Comparison of ENCODE assay signal across 25 cellular contexts in the genomic region with DNA sequence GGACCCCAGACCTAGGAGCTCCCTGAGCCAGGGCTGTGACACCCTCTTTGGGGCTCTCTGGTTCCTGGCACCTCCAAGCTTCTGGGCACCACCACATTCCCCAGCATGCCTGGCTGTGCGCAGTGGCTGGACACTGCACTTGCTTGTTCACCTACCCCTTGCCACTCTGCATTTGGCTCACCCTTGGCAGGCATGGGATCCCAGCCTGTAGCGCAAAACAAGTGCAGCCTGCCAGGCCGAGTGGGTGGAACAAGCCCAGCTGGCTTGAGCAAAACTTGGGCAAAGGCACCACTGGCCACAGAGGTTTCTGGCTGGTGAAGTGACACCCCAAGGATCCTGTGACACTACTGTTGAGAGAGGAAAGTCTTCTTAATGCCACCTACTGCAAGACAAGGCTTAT.
"Had no signal": no experiment of that assay in that cellular context is flagged by ENCODE, and none has a peak within 500 bp of the region (broad histone marks: within the 10 kb centered on the region; RNA-seq: fewer than 3 reads in every experiment).

No MANE protein-coding gene starts in this region.

- H3K4me3 ChIP-seq: ovary, psoas muscle, sigmoid colon, stomach, thoracic aorta, thyroid gland, tibial nerve, upper lobe of left lung, vagina had no signal

- FAIRE-seq: small intestine, urothelium cell line had no signal

- H3K4me1 ChIP-seq: parathyroid adenoma, psoas muscle, sigmoid colon, thyroid gland, tibial nerve, upper lobe of left lung, vagina had no signal

- H3K27ac ChIP-seq: ovary, parathyroid adenoma, psoas muscle, sigmoid colon, stomach, thoracic aorta, thyroid gland, tibial nerve, upper lobe of left lung, vagina had no signal

- ATAC-seq: naive thymus-derived CD8-positive, alpha-beta T cell; natural killer cell treated with Interleukin-12 subunit alpha and Interleukin-12 subunit beta and Interleukin-15 and Interleukin-18, amount 100 ng/mL, for 72 hours; psoas muscle; stimulated activated effector memory CD8-positive, alpha-beta T cell treated with anti-CD3 and anti-CD28 coated beads, Interleukin-12 subunit alpha, Interleukin-12 subunit beta, amount 100 ng/mL, for 72 hours; stimulated activated naive B cell treated with anti-CD40 and anti-IgM and Interleukin-4, amounts not matched to agents 10 μg/mL and 1 μg/mL and 100 μg/mL, for 72 hours had no signal

- H2AFZ ChIP-seq: parathyroid adenoma had no signal

- H3K27me3 ChIP-seq: ovary, sigmoid colon, stomach, thyroid gland, tibial nerve, upper lobe of left lung, vagina had no signal

- DNase-seq: naive thymus-derived CD8-positive, alpha-beta T cell; nephron progenitor cell; occipital lobe; ovary; right cardiac atrium; sigmoid colon; small intestine; stimulated activated CD4-positive, alpha-beta T cell treated with anti-CD3 and anti-CD28 coated beads, Interleukin-15, amount 100 ng/mL, for 24 hours; stimulated activated CD4-positive, alpha-beta T cell treated with anti-CD3 and anti-CD28 coated beads, Interleukin-2, amount 100 ng/mL, for 24 hours; stimulated activated CD4-positive, alpha-beta T cell treated with anti-CD3 and anti-CD28 coated beads, Interleukin-2, amount 100 ng/mL, for 48 hours; stimulated activated CD4-positive, alpha-beta T cell treated with anti-CD3 and anti-CD28 coated beads, Interleukin-4, amount 100 ng/mL, for 24 hours; stimulated activated naive B cell treated with anti-CD40 and anti-IgM and Interleukin-4, amounts not matched to agents 10 μg/mL and 1 μg/mL and 100 μg/mL, for 72 hours; stimulated activated naive CD4-positive, alpha-beta T cell treated with Interleukin-2 at 50 U/mL for 16 hours; stomach; thyroid gland; trophoblast cell had no signal

- H3K79me2 ChIP-seq: parathyroid adenoma had no signal

- H3K9ac ChIP-seq: parathyroid adenoma had no signal

- H3K9me3 ChIP-seq: ovary, psoas muscle, sigmoid colon, stomach, thoracic aorta, thyroid gland, upper lobe of left lung, vagina had no signal

- H3K36me3 ChIP-seq: ovary, sigmoid colon, stomach, thoracic aorta, thyroid gland, tibial nerve, upper lobe of left lung, vagina had no signal
